Comparison of ENCODE assay signal across 1 cellular context in the genomic region with DNA sequence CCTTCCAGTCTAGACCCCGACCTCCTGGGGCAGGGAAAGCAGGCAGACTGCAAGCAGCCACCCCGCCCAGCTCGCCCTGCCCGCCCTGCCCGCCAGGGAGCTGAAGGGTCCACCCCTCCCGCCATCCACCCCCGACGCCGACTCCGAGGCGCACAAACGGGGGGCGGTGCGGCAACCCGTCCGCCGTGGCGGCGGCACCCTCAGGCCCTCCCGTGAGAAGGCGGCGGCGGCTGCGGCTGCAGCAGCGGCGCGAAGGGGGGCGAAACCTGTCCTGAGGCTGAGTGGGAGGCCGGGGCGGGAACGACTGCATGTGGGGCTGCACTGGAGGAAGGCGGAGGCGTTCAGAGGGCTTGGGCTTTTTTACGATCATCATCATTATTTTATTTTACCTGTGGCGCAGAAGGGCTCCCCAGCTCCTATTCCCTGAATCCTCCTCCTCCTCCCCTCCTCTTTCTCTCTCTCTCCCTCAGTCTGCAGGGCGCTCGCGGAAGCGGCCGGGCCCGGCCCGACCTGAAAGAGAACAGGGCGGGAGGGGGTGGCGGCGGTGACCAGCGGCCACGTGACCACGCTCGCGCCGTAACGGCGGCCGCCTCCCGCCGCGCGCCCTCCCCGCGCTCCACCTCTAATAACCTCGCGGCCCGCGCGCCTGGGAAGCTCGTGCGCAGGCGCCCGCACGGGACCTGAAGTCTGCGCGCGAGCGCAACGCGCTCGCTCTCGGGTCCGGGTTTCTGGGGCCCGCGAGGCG.
TF ChIP-seq lines count a peak whose summit lies in the region.

A gene with protein sequence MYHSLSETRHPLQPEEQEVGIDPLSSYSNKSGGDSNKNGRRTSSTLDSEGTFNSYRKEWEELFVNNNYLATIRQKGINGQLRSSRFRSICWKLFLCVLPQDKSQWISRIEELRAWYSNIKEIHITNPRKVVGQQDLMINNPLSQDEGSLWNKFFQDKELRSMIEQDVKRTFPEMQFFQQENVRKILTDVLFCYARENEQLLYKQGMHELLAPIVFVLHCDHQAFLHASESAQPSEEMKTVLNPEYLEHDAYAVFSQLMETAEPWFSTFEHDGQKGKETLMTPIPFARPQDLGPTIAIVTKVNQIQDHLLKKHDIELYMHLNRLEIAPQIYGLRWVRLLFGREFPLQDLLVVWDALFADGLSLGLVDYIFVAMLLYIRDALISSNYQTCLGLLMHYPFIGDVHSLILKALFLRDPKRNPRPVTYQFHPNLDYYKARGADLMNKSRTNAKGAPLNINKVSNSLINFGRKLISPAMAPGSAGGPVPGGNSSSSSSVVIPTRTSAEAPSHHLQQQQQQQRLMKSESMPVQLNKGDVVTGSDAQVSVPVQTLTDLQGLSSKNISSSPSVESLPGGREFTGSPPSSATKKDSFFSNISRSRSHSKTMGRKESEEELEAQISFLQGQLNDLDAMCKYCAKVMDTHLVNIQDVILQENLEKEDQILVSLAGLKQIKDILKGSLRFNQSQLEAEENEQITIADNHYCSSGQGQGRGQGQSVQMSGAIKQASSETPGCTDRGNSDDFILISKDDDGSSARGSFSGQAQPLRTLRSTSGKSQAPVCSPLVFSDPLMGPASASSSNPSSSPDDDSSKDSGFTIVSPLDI (minus strand): TSS at position 540 of the 745 bp plus-strand sequence. CDS start 234,061 bp downstream, outside the sequence.

TF ChIP-seq in GM12878, 131 proteins besides CTCF, POLR2A, EP300 and RAD21 (continues in another document):
- TF ChIP-seq, protein P1, sequence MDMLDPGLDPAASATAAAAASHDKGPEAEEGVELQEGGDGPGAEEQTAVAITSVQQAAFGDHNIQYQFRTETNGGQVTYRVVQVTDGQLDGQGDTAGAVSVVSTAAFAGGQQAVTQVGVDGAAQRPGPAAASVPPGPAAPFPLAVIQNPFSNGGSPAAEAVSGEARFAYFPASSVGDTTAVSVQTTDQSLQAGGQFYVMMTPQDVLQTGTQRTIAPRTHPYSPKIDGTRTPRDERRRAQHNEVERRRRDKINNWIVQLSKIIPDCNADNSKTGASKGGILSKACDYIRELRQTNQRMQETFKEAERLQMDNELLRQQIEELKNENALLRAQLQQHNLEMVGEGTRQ (IDR thresholded peaks at IDR 0.05; ENCODE audit: borderline replicate concordance, low read depth, low read length) = peak; percentile 83
- TF ChIP-seq GATAD2B (conservative IDR thresholded peaks at IDR 0.05; ENCODE audit: low read depth) = peak; percentile 76
- TF ChIP-seq SMAD1 (IDR thresholded peaks at IDR 0.05; ENCODE audit: low read depth, partially characterized antibody) = peak; percentile 52
- TF ChIP-seq, protein P2, sequence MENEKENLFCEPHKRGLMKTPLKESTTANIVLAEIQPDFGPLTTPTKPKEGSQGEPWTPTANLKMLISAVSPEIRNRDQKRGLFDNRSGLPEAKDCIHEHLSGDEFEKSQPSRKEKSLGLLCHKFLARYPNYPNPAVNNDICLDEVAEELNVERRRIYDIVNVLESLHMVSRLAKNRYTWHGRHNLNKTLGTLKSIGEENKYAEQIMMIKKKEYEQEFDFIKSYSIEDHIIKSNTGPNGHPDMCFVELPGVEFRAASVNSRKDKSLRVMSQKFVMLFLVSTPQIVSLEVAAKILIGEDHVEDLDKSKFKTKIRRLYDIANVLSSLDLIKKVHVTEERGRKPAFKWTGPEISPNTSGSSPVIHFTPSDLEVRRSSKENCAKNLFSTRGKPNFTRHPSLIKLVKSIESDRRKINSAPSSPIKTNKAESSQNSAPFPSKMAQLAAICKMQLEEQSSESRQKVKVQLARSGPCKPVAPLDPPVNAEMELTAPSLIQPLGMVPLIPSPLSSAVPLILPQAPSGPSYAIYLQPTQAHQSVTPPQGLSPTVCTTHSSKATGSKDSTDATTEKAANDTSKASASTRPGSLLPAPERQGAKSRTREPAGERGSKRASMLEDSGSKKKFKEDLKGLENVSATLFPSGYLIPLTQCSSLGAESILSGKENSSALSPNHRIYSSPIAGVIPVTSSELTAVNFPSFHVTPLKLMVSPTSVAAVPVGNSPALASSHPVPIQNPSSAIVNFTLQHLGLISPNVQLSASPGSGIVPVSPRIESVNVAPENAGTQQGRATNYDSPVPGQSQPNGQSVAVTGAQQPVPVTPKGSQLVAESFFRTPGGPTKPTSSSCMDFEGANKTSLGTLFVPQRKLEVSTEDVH (IDR thresholded peaks at IDR 0.05; ENCODE audit: low read depth, partially characterized antibody) = peak; percentile 53
- no peak for TF ChIP-seq CBX3 (IDR thresholded peaks at IDR 0.05; ENCODE audit: borderline replicate concordance, low read depth)
- TF ChIP-seq POLR2AphosphoS5 (IDR thresholded peaks at IDR 0.05; ENCODE audit: low read length) = peak; percentile 89
- peak; percentile 34; the same call in 1 of the 2 replicates for TF ChIP-seq PAX5 (IDR thresholded peaks at IDR 0.05; ENCODE audit: borderline replicate concordance, low read depth, low read length)
- peak; percentile 11; the same call in 1 of the 2 replicates for TF ChIP-seq NR2C1 (IDR thresholded peaks at IDR 0.05)
- TF ChIP-seq JUNB (IDR thresholded peaks at IDR 0.05) = no peak
- no peak for TF ChIP-seq ESRRA (IDR thresholded peaks at IDR 0.05; ENCODE audit: low read length)
- TF ChIP-seq IRF4 (IDR thresholded peaks at IDR 0.05; ENCODE audit: low read depth, low read length) = no peak
- peak; percentile 83 for TF ChIP-seq DPF2 (IDR thresholded peaks at IDR 0.05)
- TF ChIP-seq SMARCA5 (IDR thresholded peaks at IDR 0.05) = peak; percentile 58; the same call in 1 of the 2 replicates
- TF ChIP-seq CBX5 (IDR thresholded peaks at IDR 0.05; ENCODE audit: low read depth) = peak; percentile 22; the same call in 1 of the 2 replicates
- TF ChIP-seq, protein P3, sequence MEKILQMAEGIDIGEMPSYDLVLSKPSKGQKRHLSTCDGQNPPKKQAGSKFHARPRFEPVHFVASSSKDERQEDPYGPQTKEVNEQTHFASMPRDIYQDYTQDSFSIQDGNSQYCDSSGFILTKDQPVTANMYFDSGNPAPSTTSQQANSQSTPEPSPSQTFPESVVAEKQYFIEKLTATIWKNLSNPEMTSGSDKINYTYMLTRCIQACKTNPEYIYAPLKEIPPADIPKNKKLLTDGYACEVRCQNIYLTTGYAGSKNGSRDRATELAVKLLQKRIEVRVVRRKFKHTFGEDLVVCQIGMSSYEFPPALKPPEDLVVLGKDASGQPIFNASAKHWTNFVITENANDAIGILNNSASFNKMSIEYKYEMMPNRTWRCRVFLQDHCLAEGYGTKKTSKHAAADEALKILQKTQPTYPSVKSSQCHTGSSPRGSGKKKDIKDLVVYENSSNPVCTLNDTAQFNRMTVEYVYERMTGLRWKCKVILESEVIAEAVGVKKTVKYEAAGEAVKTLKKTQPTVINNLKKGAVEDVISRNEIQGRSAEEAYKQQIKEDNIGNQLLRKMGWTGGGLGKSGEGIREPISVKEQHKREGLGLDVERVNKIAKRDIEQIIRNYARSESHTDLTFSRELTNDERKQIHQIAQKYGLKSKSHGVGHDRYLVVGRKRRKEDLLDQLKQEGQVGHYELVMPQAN (conservative IDR thresholded peaks at IDR 0.05) = peak; percentile 81; the same call in 1 of the 2 replicates
- no peak for TF ChIP-seq ZBED1 (IDR thresholded peaks at IDR 0.05; ENCODE audit: borderline replicate concordance)
- TF ChIP-seq, protein P4, sequence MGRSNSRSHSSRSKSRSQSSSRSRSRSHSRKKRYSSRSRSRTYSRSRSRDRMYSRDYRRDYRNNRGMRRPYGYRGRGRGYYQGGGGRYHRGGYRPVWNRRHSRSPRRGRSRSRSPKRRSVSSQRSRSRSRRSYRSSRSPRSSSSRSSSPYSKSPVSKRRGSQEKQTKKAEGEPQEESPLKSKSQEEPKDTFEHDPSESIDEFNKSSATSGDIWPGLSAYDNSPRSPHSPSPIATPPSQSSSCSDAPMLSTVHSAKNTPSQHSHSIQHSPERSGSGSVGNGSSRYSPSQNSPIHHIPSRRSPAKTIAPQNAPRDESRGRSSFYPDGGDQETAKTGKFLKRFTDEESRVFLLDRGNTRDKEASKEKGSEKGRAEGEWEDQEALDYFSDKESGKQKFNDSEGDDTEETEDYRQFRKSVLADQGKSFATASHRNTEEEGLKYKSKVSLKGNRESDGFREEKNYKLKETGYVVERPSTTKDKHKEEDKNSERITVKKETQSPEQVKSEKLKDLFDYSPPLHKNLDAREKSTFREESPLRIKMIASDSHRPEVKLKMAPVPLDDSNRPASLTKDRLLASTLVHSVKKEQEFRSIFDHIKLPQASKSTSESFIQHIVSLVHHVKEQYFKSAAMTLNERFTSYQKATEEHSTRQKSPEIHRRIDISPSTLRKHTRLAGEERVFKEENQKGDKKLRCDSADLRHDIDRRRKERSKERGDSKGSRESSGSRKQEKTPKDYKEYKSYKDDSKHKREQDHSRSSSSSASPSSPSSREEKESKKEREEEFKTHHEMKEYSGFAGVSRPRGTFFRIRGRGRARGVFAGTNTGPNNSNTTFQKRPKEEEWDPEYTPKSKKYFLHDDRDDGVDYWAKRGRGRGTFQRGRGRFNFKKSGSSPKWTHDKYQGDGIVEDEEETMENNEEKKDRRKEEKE (IDR thresholded peaks at IDR 0.05) = no peak
- TF ChIP-seq, protein P5, sequence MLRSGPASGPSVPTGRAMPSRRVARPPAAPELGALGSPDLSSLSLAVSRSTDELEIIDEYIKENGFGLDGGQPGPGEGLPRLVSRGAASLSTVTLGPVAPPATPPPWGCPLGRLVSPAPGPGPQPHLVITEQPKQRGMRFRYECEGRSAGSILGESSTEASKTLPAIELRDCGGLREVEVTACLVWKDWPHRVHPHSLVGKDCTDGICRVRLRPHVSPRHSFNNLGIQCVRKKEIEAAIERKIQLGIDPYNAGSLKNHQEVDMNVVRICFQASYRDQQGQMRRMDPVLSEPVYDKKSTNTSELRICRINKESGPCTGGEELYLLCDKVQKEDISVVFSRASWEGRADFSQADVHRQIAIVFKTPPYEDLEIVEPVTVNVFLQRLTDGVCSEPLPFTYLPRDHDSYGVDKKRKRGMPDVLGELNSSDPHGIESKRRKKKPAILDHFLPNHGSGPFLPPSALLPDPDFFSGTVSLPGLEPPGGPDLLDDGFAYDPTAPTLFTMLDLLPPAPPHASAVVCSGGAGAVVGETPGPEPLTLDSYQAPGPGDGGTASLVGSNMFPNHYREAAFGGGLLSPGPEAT (IDR thresholded peaks at IDR 0.05; ENCODE audit: low read depth) = peak; percentile 49; the same call in 1 of the 2 replicates
- peak; percentile 7; the same call in 1 of the 2 replicates for TF ChIP-seq CREM (IDR thresholded peaks at IDR 0.05; ENCODE audit: low read depth)
- TF ChIP-seq RELA (IDR thresholded peaks at IDR 0.05; ENCODE audit: borderline replicate concordance, partially characterized antibody) = peak; percentile 82
- TF ChIP-seq EED (IDR thresholded peaks at IDR 0.05; ENCODE audit: low read depth) = 0 out of 2 replicates have a peak, but pooled peaks have one; percentile 37
- peak; percentile 51; the same call in 1 of the 2 replicates for TF ChIP-seq SMAD5 (IDR thresholded peaks at IDR 0.05; ENCODE audit: low read depth)
- TF ChIP-seq NRF1 (conservative IDR thresholded peaks at IDR 0.05; ENCODE audit: low read depth, low read length) = peak; percentile 89; the same call in 1 of the 2 replicates
- TF ChIP-seq, protein P6, sequence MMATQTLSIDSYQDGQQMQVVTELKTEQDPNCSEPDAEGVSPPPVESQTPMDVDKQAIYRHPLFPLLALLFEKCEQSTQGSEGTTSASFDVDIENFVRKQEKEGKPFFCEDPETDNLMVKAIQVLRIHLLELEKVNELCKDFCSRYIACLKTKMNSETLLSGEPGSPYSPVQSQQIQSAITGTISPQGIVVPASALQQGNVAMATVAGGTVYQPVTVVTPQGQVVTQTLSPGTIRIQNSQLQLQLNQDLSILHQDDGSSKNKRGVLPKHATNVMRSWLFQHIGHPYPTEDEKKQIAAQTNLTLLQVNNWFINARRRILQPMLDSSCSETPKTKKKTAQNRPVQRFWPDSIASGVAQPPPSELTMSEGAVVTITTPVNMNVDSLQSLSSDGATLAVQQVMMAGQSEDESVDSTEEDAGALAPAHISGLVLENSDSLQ (IDR thresholded peaks at IDR 0.05) = 0 out of 2 replicates have a peak, but pooled peaks have one; percentile 24
- 0 out of 2 replicates have a peak, but pooled peaks have one; percentile 20 for TF ChIP-seq MEF2A (IDR thresholded peaks at IDR 0.05; ENCODE audit: insufficient read depth, low read depth, low read length)
- TF ChIP-seq FOXM1 (IDR thresholded peaks at IDR 0.05; ENCODE audit: low read depth, low read length) = no peak
- no peak for TF ChIP-seq KAT2A (conservative IDR thresholded peaks at IDR 0.05; ENCODE audit: control insufficient read depth, low read depth, low read length)
- TF ChIP-seq TCF12 (IDR thresholded peaks at IDR 0.05; ENCODE audit: low read depth, low read length) = peak; percentile 47
- no peak for TF ChIP-seq SREBF2 (IDR thresholded peaks at IDR 0.05; ENCODE audit: low read length)
- no peak for TF ChIP-seq FOXK2 (IDR thresholded peaks at IDR 0.05)
- TF ChIP-seq, protein P7, sequence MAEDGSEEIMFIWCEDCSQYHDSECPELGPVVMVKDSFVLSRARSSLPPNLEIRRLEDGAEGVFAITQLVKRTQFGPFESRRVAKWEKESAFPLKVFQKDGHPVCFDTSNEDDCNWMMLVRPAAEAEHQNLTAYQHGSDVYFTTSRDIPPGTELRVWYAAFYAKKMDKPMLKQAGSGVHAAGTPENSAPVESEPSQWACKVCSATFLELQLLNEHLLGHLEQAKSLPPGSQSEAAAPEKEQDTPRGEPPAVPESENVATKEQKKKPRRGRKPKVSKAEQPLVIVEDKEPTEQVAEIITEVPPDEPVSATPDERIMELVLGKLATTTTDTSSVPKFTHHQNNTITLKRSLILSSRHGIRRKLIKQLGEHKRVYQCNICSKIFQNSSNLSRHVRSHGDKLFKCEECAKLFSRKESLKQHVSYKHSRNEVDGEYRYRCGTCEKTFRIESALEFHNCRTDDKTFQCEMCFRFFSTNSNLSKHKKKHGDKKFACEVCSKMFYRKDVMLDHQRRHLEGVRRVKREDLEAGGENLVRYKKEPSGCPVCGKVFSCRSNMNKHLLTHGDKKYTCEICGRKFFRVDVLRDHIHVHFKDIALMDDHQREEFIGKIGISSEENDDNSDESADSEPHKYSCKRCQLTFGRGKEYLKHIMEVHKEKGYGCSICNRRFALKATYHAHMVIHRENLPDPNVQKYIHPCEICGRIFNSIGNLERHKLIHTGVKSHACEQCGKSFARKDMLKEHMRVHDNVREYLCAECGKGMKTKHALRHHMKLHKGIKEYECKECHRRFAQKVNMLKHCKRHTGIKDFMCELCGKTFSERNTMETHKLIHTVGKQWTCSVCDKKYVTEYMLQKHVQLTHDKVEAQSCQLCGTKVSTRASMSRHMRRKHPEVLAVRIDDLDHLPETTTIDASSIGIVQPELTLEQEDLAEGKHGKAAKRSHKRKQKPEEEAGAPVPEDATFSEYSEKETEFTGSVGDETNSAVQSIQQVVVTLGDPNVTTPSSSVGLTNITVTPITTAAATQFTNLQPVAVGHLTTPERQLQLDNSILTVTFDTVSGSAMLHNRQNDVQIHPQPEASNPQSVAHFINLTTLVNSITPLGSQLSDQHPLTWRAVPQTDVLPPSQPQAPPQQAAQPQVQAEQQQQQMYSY (CRISPR knock-in tag; IDR thresholded peaks at IDR 0.05) = no peak
- TF ChIP-seq, protein P8, sequence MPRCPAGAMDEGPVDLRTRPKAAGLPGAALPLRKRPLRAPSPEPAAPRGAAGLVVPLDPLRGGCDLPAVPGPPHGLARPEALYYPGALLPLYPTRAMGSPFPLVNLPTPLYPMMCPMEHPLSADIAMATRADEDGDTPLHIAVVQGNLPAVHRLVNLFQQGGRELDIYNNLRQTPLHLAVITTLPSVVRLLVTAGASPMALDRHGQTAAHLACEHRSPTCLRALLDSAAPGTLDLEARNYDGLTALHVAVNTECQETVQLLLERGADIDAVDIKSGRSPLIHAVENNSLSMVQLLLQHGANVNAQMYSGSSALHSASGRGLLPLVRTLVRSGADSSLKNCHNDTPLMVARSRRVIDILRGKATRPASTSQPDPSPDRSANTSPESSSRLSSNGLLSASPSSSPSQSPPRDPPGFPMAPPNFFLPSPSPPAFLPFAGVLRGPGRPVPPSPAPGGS (IDR thresholded peaks at IDR 0.05; ENCODE audit: borderline replicate concordance, insufficient read depth, low read depth, low read length, poor library complexity, severe bottlenecking) = no peak
